Comparison of ENCODE assay signal across 11 cellular contexts in the genomic region with DNA sequence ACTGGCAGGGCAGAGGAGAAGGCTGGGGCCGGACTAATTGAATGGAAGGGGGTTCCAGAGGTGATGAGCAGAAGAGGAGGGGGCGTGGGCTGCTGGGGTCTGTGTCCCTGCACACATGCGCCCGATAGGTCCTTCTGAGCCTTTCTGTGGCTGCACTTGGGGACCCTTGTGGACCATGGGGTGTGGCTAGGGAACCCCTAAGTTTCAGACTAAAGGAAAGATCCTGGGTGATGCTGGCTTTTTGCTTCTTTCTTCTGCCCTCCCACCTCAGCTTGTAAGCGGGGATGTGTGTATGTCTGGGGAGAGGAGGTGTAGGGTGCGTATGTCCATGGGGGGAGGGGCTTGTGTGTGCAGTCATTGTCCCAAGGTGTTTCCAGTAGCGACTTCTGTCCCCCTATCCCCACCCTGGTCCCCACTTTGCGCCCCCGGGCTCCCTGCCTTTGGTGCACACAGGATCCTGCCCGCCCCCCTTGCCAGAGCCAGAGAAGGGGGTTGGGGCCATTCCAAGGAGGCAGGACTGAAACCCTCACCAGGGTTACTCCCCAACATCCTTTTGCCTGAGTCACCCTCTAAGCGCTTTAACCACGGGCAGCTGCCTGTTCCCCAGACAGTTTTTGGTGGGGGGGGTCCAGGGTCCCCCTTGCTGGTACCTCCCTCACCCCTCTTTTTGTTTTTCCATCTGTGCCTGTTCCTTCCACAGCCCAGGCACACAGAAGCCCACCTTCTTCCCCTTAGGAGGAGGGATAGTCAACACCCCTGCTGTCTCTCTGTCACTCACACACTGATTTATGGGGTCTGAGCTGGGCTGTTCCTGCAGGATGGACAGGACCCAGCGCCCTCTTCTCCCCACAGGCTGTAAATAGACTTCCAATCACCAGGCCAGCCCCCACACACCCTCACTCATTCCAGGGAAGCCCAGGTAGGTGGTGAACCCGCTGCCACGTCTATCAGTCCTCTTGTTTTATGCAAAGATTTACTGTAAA.
DNase-seq lines count a peak whose midpoint lies in the region; ATAC-seq, FAIRE-seq and TF ChIP-seq lines count a peak whose summit lies in the region.
"Had no signal": no experiment of that assay in that cellular context is flagged by ENCODE, and none has a peak within 500 bp of the region (broad histone marks: within the 10 kb centered on the region; RNA-seq: fewer than 3 reads in every experiment).

No MANE protein-coding gene starts in this region.

- peaks cover 5% of the 10 kb centered on the region for H3K4me1 Mint-ChIP-seq in memory B cell

- RAD21 ChIA-PET in HCT116 (lab: Charles Lee; ENCODE audit: low non-redundant PET in 1 of 2, low total read pairs in 2 of 2, uncharacterized antibody in 2 of 2, unreplicated experiment in 2 of 2): no interaction called here

- H3K9me3 Mint-ChIP-seq in memory B cell: no peaks in the 10 kb centered on the region

- H3K9ac ChIP-seq in HCT116 (ENCODE audit: low read length): no peak overlapping the region

- H3K9me2 ChIP-seq in HCT116 (ENCODE audit: insufficient read depth): no peaks in the 10 kb centered on the region

- no peaks in the 10 kb centered on the region for H4K20me1 ChIP-seq in HCT116 (ENCODE audit: insufficient read depth)

- peak overlapping the region; percentile 4 for H3K4me3 Mint-ChIP-seq in memory B cell

- no peak overlapping the region for H2AFZ ChIP-seq in HCT116 (ENCODE audit: low read depth, low read length, poor library complexity, severe bottlenecking)

- no peak overlapping the region for H3K27ac ChIP-seq in HCT116 (ENCODE audit: low read depth, low read length)

- CTCF ChIA-PET in HCT116 (lab: Charles Lee): interaction anchor here (1.6 to 3.5 kb wide), 2 partner anchors 47 to 73 kb away, joined by 4 to 14 read pairs; no protein-coding TSS in a partner anchor

- BruUV-seq in HCT116 (replicated peaks; lab: Mats Ljungman, UMichigan): TSS peak; percentile 56

- FAIRE-seq in bronchial epithelial cell (lab: Jason Lieb, UNC): no peak
- FAIRE-seq: frontal cortex had no signal

- no peaks in the 10 kb centered on the region for H3K79me2 ChIP-seq in HCT116 (ENCODE audit: insufficient read depth, low read length)

- no peak for TF ChIP-seq POLR2A in HCT116 (IDR thresholded peaks at IDR 0.05; ENCODE audit: borderline replicate concordance, extremely low read depth, insufficient read depth, insufficient read length)

- TF ChIP-seq RAD21 in HCT116 (IDR thresholded peaks at IDR 0.05; ENCODE audit: low read depth): no peak

- H3K36me3 ChIP-seq in HCT116 (ENCODE audit: control insufficient read depth in 1 of 2, insufficient read depth in 2 of 2, low read length in 2 of 2) (no peaks in the 10 kb centered on the region), bronchial epithelial cell (ENCODE audit: control insufficient read depth, insufficient read depth, low read length) (peaks cover 3% of the 10 kb centered on the region)

- H3K27me3 Mint-ChIP-seq in memory B cell: peaks cover 30% of the 10 kb centered on the region

- ATAC-seq in HCT116 (no peak), memory B cell (ENCODE audit: low read depth) (no peak), HG02678 (IDR thresholded peaks at IDR 0.05; ENCODE audit: unreplicated experiment) (no peak), HG03460 (IDR thresholded peaks at IDR 0.05; ENCODE audit: unreplicated experiment) (no peak)

- TF ChIP-seq CTCF in AG09319 (IDR thresholded peaks at IDR 0.05; ENCODE audit: low read depth, low read length): no peak
- no peak for TF ChIP-seq CTCF in HCT116 (IDR thresholded peaks at IDR 0.05 in 2 of 3, conservative IDR thresholded peaks at IDR 0.05 in 1 of 3; ENCODE audit: borderline replicate concordance in 1 of 3, insufficient read depth in 1 of 3, low read depth in 2 of 3, low read length in 2 of 3)
- no peak for TF ChIP-seq CTCF in bronchial epithelial cell (IDR thresholded peaks at IDR 0.05; ENCODE audit: insufficient read depth, low read length, severe bottlenecking)

- H3K4me1 ChIP-seq in HCT116 (ENCODE audit: control insufficient read depth in 1 of 2, insufficient read depth in 2 of 2, low read length in 2 of 2): peaks cover 0 to 22% of the 10 kb centered on the region in 2 experiments; a peak in 2 of 4 replicates

- no peak overlapping the region for H3K4me3 ChIP-seq in HCT116 (replicated peaks in 1 of 2; ENCODE audit: low read depth in 1 of 2, low read length in 2 of 2)
- no peak overlapping the region for H3K4me3 ChIP-seq in bronchial epithelial cell (ENCODE audit: low read depth, low read length)

- no peak overlapping the region for H3K27ac Mint-ChIP-seq in memory B cell

- peak overlapping the region; percentile 25; the same call in 1 of the 2 replicates for H3K4me2 ChIP-seq in HCT116 (ENCODE audit: low read length)

- no peaks in the 10 kb centered on the region for H3K27me3 ChIP-seq in HCT116 (ENCODE audit: insufficient read depth, low read length)
- no peaks in the 10 kb centered on the region for H3K27me3 ChIP-seq in bronchial epithelial cell (ENCODE audit: control insufficient read depth, insufficient read depth, low read length)

- POLR2A ChIA-PET in HCT116 (lab: Charles Lee): no interaction called here

- intact Hi-C loops in HCT116 (cut with micrococcal nuclease): no loop called here

- peak; percentile 34 for DNase-seq in AG09319 (ENCODE audit: extremely low read depth, low read depth)
- DNase-seq in HCT116 (ENCODE audit: low read depth, low spot score): no peak
- DNase-seq in bronchial epithelial cell (ENCODE audit: low read depth): peak; percentile 29
- no peak for DNase-seq in memory B cell (ENCODE audit: low spot score in 2 of 2)
- DNase-seq in NK-92 treated with Interleukin-12 subunit alpha and Interleukin-12 subunit beta, amount 100 ng/mL, for 24 hours (lab: John Stamatoyannopoulos, UW): no peak
- no peak for DNase-seq in NCI-H2029 treated with DMSO at 0.1 percent for 48 hours (lab: John Stamatoyannopoulos, UW)
- DNase-seq: KG1, spleen had no signal

- no peaks in the 10 kb centered on the region for H3K9me3 ChIP-seq in HCT116 (ENCODE audit: control insufficient read depth in 1 of 2, insufficient read depth in 1 of 2, low read depth in 1 of 2, low read length in 2 of 2)
- H3K9me3 ChIP-seq: spleen had no signal

- H3K36me3 Mint-ChIP-seq in memory B cell: peaks cover 2% of the 10 kb centered on the region

TF ChIP-seq in HCT116, 20 proteins besides CTCF, POLR2A, EP300 and RAD21:
- TF ChIP-seq, protein P1, sequence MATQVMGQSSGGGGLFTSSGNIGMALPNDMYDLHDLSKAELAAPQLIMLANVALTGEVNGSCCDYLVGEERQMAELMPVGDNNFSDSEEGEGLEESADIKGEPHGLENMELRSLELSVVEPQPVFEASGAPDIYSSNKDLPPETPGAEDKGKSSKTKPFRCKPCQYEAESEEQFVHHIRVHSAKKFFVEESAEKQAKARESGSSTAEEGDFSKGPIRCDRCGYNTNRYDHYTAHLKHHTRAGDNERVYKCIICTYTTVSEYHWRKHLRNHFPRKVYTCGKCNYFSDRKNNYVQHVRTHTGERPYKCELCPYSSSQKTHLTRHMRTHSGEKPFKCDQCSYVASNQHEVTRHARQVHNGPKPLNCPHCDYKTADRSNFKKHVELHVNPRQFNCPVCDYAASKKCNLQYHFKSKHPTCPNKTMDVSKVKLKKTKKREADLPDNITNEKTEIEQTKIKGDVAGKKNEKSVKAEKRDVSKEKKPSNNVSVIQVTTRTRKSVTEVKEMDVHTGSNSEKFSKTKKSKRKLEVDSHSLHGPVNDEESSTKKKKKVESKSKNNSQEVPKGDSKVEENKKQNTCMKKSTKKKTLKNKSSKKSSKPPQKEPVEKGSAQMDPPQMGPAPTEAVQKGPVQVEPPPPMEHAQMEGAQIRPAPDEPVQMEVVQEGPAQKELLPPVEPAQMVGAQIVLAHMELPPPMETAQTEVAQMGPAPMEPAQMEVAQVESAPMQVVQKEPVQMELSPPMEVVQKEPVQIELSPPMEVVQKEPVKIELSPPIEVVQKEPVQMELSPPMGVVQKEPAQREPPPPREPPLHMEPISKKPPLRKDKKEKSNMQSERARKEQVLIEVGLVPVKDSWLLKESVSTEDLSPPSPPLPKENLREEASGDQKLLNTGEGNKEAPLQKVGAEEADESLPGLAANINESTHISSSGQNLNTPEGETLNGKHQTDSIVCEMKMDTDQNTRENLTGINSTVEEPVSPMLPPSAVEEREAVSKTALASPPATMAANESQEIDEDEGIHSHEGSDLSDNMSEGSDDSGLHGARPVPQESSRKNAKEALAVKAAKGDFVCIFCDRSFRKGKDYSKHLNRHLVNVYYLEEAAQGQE (IDR thresholded peaks at IDR 0.05; ENCODE audit: low read depth): no peak
- TF ChIP-seq JUND (IDR thresholded peaks at IDR 0.05): no peak
- no peak for TF ChIP-seq ATF3 (IDR thresholded peaks at IDR 0.05)
TF ChIP-seq in HCT116: peak in this region for 0.

Comparison
In these comparisons a context has a peak if more than half of its experiments do, and no peak if none do; other contexts are left out.
1. DNase-seq: peak in AG09319 (single experiment) and bronchial epithelial cell (single experiment); none in HCT116 (single experiment), memory B cell (0 of 2), NK-92 treated with Interleukin-12 subunit alpha and Interleukin-12 subunit beta, amount 100 ng/mL, for 24 hours (single experiment) and NCI-H2029 treated with DMSO at 0.1 percent for 48 hours (single experiment).